In the genomic region with DNA sequence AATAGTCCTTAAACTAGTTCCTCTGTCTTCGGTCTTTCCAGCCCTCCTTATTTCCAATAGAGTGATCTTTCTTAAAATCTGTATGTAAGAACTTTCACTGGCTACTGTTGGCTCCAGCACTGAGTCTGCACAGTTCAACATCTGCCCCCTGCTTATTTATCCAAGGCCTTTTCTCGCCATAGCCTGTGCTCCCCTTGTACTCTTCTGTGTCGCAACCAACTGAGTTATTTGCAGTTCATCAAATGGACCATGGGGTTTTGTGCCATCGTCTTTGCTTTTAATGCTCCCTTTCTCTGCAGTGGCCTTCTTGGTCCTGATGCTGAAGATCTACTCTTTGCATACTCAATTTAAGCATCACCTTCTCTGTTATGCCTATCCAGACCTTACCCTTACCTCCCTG, we compare ENCODE assay signal across 27 cellular contexts.
"Had no signal": no experiment of that assay in that cellular context is flagged by ENCODE, and none has a peak within 500 bp of the region (broad histone marks: within the 10 kb centered on the region; RNA-seq: fewer than 3 reads in every experiment).

No MANE protein-coding gene starts in this region.

- ATAC-seq: stimulated activated effector memory CD8-positive, alpha-beta T cell treated with anti-CD3 and anti-CD28 coated beads, Interleukin-12 subunit alpha, Interleukin-12 subunit beta, amount 100 ng/mL, for 72 hours; stimulated activated memory B cell treated with anti-CD40 and anti-IgM and Interleukin-4, amounts not matched to agents 10 μg/mL and 1 μg/mL and 100 μg/mL, for 72 hours; stimulated activated naive B cell treated with anti-CD40 and anti-IgM and Interleukin-4, amounts not matched to agents 10 μg/mL and 1 μg/mL and 100 μg/mL, for 72 hours; stimulated activated naive CD8-positive, alpha-beta T cell treated with anti-CD3 and anti-CD28 coated beads, Interleukin-15, amount 100 ng/mL, for 72 hours; stimulated activated naive CD8-positive, alpha-beta T cell treated with anti-CD3 and anti-CD28 coated beads, Interleukin-15, Interleukin-2, amounts not matched to agents 100 U/mL and 50 U/mL, for 24 hours; upper lobe of right lung had no signal

- H3K4me1 ChIP-seq: testis, thyroid gland, tibial artery, tibial nerve, transverse colon, upper lobe of left lung, upper lobe of right lung, uterus, vagina had no signal

- H3K27ac ChIP-seq: stomach, suprapubic skin, testis, thoracic aorta, thyroid gland, tibial artery, tibial nerve, transverse colon, upper lobe of left lung, upper lobe of right lung, uterus, vagina had no signal

- FAIRE-seq: urothelium cell line had no signal

- H3K4me3 ChIP-seq: stomach, suprapubic skin, testis, thoracic aorta, thyroid gland, tibial artery, tibial nerve, transverse colon, upper lobe of left lung, upper lobe of right lung, uterus, vagina had no signal

- H3K9me3 ChIP-seq: stomach, suprapubic skin, testis, thoracic aorta, thyroid gland, tibial artery, tibial nerve, transverse colon, upper lobe of left lung, upper lobe of right lung, uterus, vagina had no signal

- H3K27me3 ChIP-seq: stomach, suprapubic skin, testis, thyroid gland, tibial artery, tibial nerve, transverse colon, upper lobe of left lung, upper lobe of right lung, uterus, vagina had no signal

- DNase-seq: stimulated activated CD4-positive, alpha-beta T cell treated with anti-CD3 and anti-CD28 coated beads, Interleukin-2, amount 100 ng/mL, for 48 hours; stimulated activated CD4-positive, alpha-beta T cell treated with anti-CD3 and anti-CD28 coated beads, Interleukin-4, amount 100 ng/mL, for 1 hour; stimulated activated CD4-positive, alpha-beta T cell treated with anti-CD3 and anti-CD28 coated beads, Interleukin-4, amount 100 ng/mL, for 24 hours; stimulated activated CD4-positive, alpha-beta T cell treated with anti-CD3 and anti-CD28 coated beads, Interleukin-4, amount 100 ng/mL, for 4 hours; stimulated activated CD8-positive, alpha-beta memory T cell treated with anti-CD3 and anti-CD28 coated beads, Interleukin-4, amount 100 ng/mL, for 48 hours; stimulated activated naive B cell treated with anti-CD40 and anti-IgM and Interleukin-4, amounts not matched to agents 10 μg/mL and 1 μg/mL and 100 μg/mL, for 72 hours; stimulated activated naive CD4-positive, alpha-beta T cell; stimulated activated naive CD4-positive, alpha-beta T cell treated with Interleukin-2 at 50 U/mL for 16 hours; stimulated activated naive CD8-positive, alpha-beta T cell treated with anti-CD3 and anti-CD28 coated beads, Interleukin-15, amount 100 ng/mL, for 72 hours; stimulated activated naive CD8-positive, alpha-beta T cell treated with anti-CD3 and anti-CD28 coated beads, Interleukin-15, Interleukin-2, amounts not matched to agents 100 U/mL and 50 U/mL, for 24 hours; stomach; substantia nigra; testis; thyroid gland; tibial artery; transverse colon; trophoblast cell; upper lobe of left lung; upper lobe of right lung; uterus had no signal

- H3K36me3 ChIP-seq: stomach, suprapubic skin, thoracic aorta, thyroid gland, tibial artery, tibial nerve, transverse colon, upper lobe of left lung, upper lobe of right lung, uterus, vagina had no signal
